In the genomic region with DNA sequence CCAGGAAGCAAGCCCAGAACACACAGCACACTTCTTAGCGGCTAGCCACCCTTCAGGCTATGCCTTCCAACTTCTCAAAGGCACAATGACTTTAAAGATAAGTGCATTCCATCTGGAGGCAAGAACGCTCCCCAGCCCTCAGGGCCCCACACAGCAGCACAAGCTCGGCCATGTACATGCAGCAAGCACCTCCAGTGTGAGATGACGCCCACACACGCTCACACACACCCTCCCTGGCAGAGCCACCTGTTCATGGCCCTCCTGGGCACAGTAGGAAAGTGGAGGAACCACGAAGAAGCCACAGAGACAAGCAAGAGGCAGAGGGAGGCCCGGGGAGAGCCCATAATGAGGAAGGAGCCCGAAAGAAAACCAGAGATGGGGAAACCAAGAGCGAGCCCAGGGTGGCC, we compare ENCODE assay signal across 8 cellular contexts. TPM values are rescaled to one million over a fixed set of nuclear protein-coding genes. Genes with fewer than 3 reads are reported as not detected.
DNase-seq lines count a peak whose midpoint lies in the region; ATAC-seq and TF ChIP-seq lines count a peak whose summit lies in the region.

No MANE protein-coding gene starts in this region.

- no peaks in the 10 kb centered on the region for H3K9me3 ChIP-seq in CD4-positive, alpha-beta T cell (ENCODE audit: control insufficient read depth, low read length)

- H3K36me3 Mint-ChIP-seq in CD4-positive, alpha-beta T cell (ENCODE audit: low read depth), result peaks cover 5% of the 10 kb centered on the region

- POLR2A ChIA-PET in CD4-positive, alpha-beta T cell (lab: Charles Lee), result interaction anchor here (1.0 to 2.6 kb wide), 5 partner anchors 10 to 209 kb away, joined by 3 to 20 read pairs (median 7); partner anchors contain the start of genes BIN1 and ERCC3

- H3K4me3 Mint-ChIP-seq in CD4-positive, alpha-beta T cell, result peak overlapping the region; percentile 13
- peak overlapping the region; percentile 72 to 78 for H3K4me3 Mint-ChIP-seq in stimulated activated naive CD8-positive, alpha-beta T cell treated with anti-CD3 and anti-CD28 coated beads, Interleukin-15, amount 100 ng/mL, for 72 hours

- peak in 2 of 10 experiments; percentile 12 to 16 for DNase-seq in CD4-positive, alpha-beta T cell
- DNase-seq in activated CD4-positive, alpha-beta T cell treated with anti-CD3 and anti-CD28 coated beads for 48 hours, result peak; percentile 42
- peak; percentile 50 for DNase-seq in foreskin melanocyte
- peak in 1 of 2 donors; percentile 65 for DNase-seq in stimulated activated naive CD8-positive, alpha-beta T cell treated with anti-CD3 and anti-CD28 coated beads, Interleukin-15, amount 100 ng/mL, for 72 hours
- DNase-seq in activated gamma-delta T cell (lab: John Stamatoyannopoulos, UW), result no peak
- DNase-seq in NCI-H1417 (lab: John Stamatoyannopoulos, UW), result no peak
- no peak for DNase-seq in NCI-H510A (lab: John Stamatoyannopoulos, UW)

- H3K27me3 Mint-ChIP-seq in CD4-positive, alpha-beta T cell, result no peaks in the 10 kb centered on the region
- no peaks in the 10 kb centered on the region for H3K27me3 Mint-ChIP-seq in stimulated activated naive CD8-positive, alpha-beta T cell treated with anti-CD3 and anti-CD28 coated beads, Interleukin-15, amount 100 ng/mL, for 72 hours

- H3K27me3 ChIP-seq in CD4-positive, alpha-beta T cell (ENCODE audit: control insufficient read depth, insufficient read depth, low read length), result no peaks in the 10 kb centered on the region

- peak overlapping the region; percentile 61 for H3K27ac ChIP-seq in CD4-positive, alpha-beta T cell (ENCODE audit: low read depth, low read length)

- peak overlapping the region; percentile 99 for H3K27ac Mint-ChIP-seq in CD4-positive, alpha-beta T cell
- H3K27ac Mint-ChIP-seq in stimulated activated naive CD8-positive, alpha-beta T cell treated with anti-CD3 and anti-CD28 coated beads, Interleukin-15, amount 100 ng/mL, for 72 hours, result peak overlapping the region; percentile 86 to 98

- peak; percentile 10 for ATAC-seq in CD4-positive, alpha-beta T cell (ENCODE audit: poor library complexity)
- ATAC-seq in HG02588 (IDR thresholded peaks at IDR 0.05; ENCODE audit: unreplicated experiment), result peak; percentile 37
- ATAC-seq in stimulated activated naive CD8-positive, alpha-beta T cell treated with anti-CD3 and anti-CD28 coated beads, Interleukin-15, amount 100 ng/mL, for 72 hours, result peak; percentile 8

- CTCF ChIA-PET in CD4-positive, alpha-beta T cell (lab: Charles Lee), result interaction anchor here (2.0 kb wide), 1 partner anchor 17 kb away, joined by 9 read pairs; no protein-coding TSS in a partner anchor

- H3K9me3 Mint-ChIP-seq in CD4-positive, alpha-beta T cell, result no peaks in the 10 kb centered on the region
- no peaks in the 10 kb centered on the region for H3K9me3 Mint-ChIP-seq in stimulated activated naive CD8-positive, alpha-beta T cell treated with anti-CD3 and anti-CD28 coated beads, Interleukin-15, amount 100 ng/mL, for 72 hours

- H3K4me1 Mint-ChIP-seq in CD4-positive, alpha-beta T cell (ENCODE audit: low read depth), result peaks cover 53% of the 10 kb centered on the region
- peaks cover 78% of the 10 kb centered on the region for H3K4me1 Mint-ChIP-seq in stimulated activated naive CD8-positive, alpha-beta T cell treated with anti-CD3 and anti-CD28 coated beads, Interleukin-15, amount 100 ng/mL, for 72 hours

- intact Hi-C loops in CD4-positive, alpha-beta T cell (cut with DNase I, micrococcal nuclease), result loop anchor here in 1 of 2 experiments (10.0 kb wide), 3 partner anchors 330 to 560 kb away; partner anchors contain the start of genes GPR17, GYPC and PROC

- TF ChIP-seq CTCF in CD4-positive, alpha-beta T cell (IDR thresholded peaks at IDR 0.05), result no peak

RNA-seq across cellular contexts. Expression of gene BIN1, which starts 21.7 kb away (rescaled TPM):
- total RNA-seq in CD4-positive, alpha-beta T cell, result 100 to 1,000 TPM in 1 of 2 experiments, 10 to 100 TPM in 1; 98.8 to 104 TPM

Comparison
In these comparisons a context has a peak if more than half of its experiments do, and no peak if none do; other contexts are left out.
1. DNase-seq: peak in activated CD4-positive, alpha-beta T cell treated with anti-CD3 and anti-CD28 coated beads for 48 hours (single experiment) and foreskin melanocyte (single experiment); none in activated gamma-delta T cell (single experiment), NCI-H1417 (0 of 3) and NCI-H510A (single experiment).
2. Peak in every context shown above with its lines, with median percentiles within 50 percentile points of each other: ATAC-seq.